In the genomic region with DNA sequence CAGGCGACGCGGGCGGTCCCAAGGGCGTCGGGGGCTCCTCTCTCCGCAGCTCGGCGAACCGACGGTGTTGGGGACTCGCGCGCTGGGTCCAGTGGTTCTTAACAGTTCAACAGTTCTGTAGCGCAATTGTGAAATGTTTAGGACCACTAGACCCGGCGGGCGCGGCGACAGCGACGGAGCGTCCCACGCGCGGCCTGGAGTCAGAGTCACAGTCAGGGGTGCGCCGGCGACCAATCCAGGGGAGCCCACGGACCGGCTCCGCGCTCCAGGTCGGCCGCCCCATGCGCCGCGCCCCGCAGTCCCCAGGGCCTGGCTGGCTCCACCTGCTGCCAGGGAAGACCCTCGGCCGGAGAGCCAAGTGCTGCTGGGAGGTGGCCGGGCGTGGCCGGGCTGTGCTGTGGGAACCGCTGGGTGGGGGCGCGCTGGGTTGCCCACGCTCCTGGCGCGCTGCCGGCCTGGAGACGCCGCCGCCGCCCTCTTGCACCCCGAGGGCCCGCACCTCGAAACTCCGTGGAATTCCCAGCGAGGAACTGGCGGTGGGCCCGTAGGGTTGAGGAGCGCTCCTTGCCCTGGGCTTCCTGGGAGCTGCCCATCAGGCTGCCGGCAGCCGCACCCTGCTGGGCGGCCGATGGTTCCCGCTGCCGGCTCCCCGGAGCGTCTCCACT, we compare ENCODE assay signal across 13 cellular contexts. TPM values are rescaled to one million over a fixed set of nuclear protein-coding genes. Genes with fewer than 3 reads are reported as not detected.
DNase-seq lines count a peak whose midpoint lies in the region; ATAC-seq and TF ChIP-seq lines count a peak whose summit lies in the region.
"Had no signal": no experiment of that assay in that cellular context is flagged by ENCODE, and none has a peak within 500 bp of the region (broad histone marks: within the 10 kb centered on the region; RNA-seq: fewer than 3 reads in every experiment).

No MANE protein-coding gene starts in this region.

- H3K4me1 ChIP-seq in right atrium auricular region: peaks cover 0 to 20% of the 10 kb centered on the region in 2 donors
- peaks cover 0 to 5% of the 10 kb centered on the region in 2 donors for H3K4me1 ChIP-seq in lung (ENCODE audit: control insufficient read depth in 2 of 2, insufficient read depth in 2 of 2, low read length in 2 of 2)

- peak; percentile 53 for DNase-seq in Right ventricle myocardium inferior (ENCODE audit: missing footprints)
- DNase-seq in right atrium auricular region (ENCODE audit: low spot score): no peak
- peak; percentile 55 for DNase-seq in ecto neural progenitor cell (ENCODE audit: low spot score)
- no peak for DNase-seq in lung (ENCODE audit: low spot score)
- no peak for DNase-seq in type B pancreatic cell (ENCODE audit: extremely low spot score, unreplicated experiment)
- no peak for DNase-seq in DMS114 treated with DMSO at 0.1 percent for 48 hours (lab: John Stamatoyannopoulos, UW; ENCODE audit: unreplicated experiment)
- no peak for DNase-seq in CD1c-positive myeloid dendritic cell (ENCODE audit: extremely low spot score)
- DNase-seq: activated CD4-positive, alpha-beta T cell treated with anti-CD3 and anti-CD28 coated beads, Interleukin-2, amount 50 U/mL, for 1 hour; caudate nucleus; NCI-H1436 treated with DMSO at 0.1 percent for 48 hours had no signal

- no peak for ATAC-seq in Right ventricle myocardium inferior
- ATAC-seq in lung (ENCODE audit: insufficient read depth, low FRiP score): peak; percentile 13
- no peak for ATAC-seq in HG03095 (IDR thresholded peaks at IDR 0.05; ENCODE audit: unreplicated experiment)
- ATAC-seq: GM12878 had no signal

- H3K36me3 Mint-ChIP-seq in type B pancreatic cell: no peaks in the 10 kb centered on the region
- H3K36me3 Mint-ChIP-seq: CD8-positive, alpha-beta memory T cell had no signal

- no peaks in the 10 kb centered on the region for H3K4me1 Mint-ChIP-seq in type B pancreatic cell (ENCODE audit: unreplicated experiment)

- H3K27ac ChIP-seq in right atrium auricular region (no peak overlapping the region), lung (ENCODE audit: low read depth in 1 of 2, low read length in 1 of 2) (peak overlapping the region in 1 of 2 donors; percentile 64)

- peaks cover 66% of the 10 kb centered on the region for H3K27me3 Mint-ChIP-seq in type B pancreatic cell

- no peak overlapping the region for H3K27ac Mint-ChIP-seq in type B pancreatic cell
- H3K27ac Mint-ChIP-seq: CD8-positive, alpha-beta memory T cell had no signal

- H3K27me3 ChIP-seq in right atrium auricular region (no peaks in the 10 kb centered on the region), lung (ENCODE audit: control insufficient read depth, insufficient read depth) (peaks cover 5% of the 10 kb centered on the region)

- H3K4me3 ChIP-seq in right atrium auricular region (peak overlapping the region in 1 of 2 donors; percentile 50), lung (peak overlapping the region; percentile 30)
- H3K4me3 ChIP-seq: GM12878 had no signal

- TF ChIP-seq CTCF in right atrium auricular region (IDR thresholded peaks at IDR 0.05) (no peak), lung (IDR thresholded peaks at IDR 0.05; ENCODE audit: control extremely low read depth, extremely low read depth) (no peak), type B pancreatic cell (conservative IDR thresholded peaks at IDR 0.05) (no peak)

- H3K9me3 Mint-ChIP-seq in type B pancreatic cell: no peaks in the 10 kb centered on the region
- H3K9me3 Mint-ChIP-seq: CD8-positive, alpha-beta memory T cell had no signal

- H3K9me3 ChIP-seq in right atrium auricular region (no peaks in the 10 kb centered on the region), lung (ENCODE audit: control insufficient read depth in 2 of 2, insufficient read depth in 1 of 2, low read length in 1 of 2) (peaks cover 0 to 5% of the 10 kb centered on the region in 2 donors)

- peak overlapping the region; percentile 78 for H3K4me3 Mint-ChIP-seq in type B pancreatic cell

- intact Hi-C loops in Right ventricle myocardium inferior (cut with DNase I): no loop called here

- WGBS in lung, 2 donors: 6% methylated on average over 51 to 71 of the region's 71 CpGs

- no peaks in the 10 kb centered on the region for H3K36me3 ChIP-seq in right atrium auricular region
- H3K36me3 ChIP-seq in lung (ENCODE audit: control insufficient read depth in 2 of 2, insufficient read depth in 2 of 2, low read length in 2 of 2): no peaks in the 10 kb centered on the region

RNA-seq across cellular contexts. Expression of gene KIF26A, which starts 20.9 kb away (rescaled TPM):
- total RNA-seq in Right ventricle myocardium inferior: 6.4 TPM
- 10 to 100 TPM in 1 of 2 donors, 1 to 10 TPM in 1; 5.6 to 14.1 TPM for total RNA-seq in right atrium auricular region
- total RNA-seq in lung: 10 to 100 TPM in 1 of 2 donors, 1 to 10 TPM in 1; 6.5 to 11.4 TPM
- polyA plus RNA-seq in lung: 1 to 10 TPM; 2.4 to 2.5 TPM
- 12.9 and 23.4 TPM in 2 replicates for total RNA-seq in type B pancreatic cell (ENCODE audit: low replicate concordance)
- polyA plus RNA-seq: CD8-positive, alpha-beta memory T cell; GM12878 had no signal

RNA-seq across cellular contexts. Expression of gene ASPG, which starts 32.0 kb away (rescaled TPM):
- 27.5 TPM for total RNA-seq in Right ventricle myocardium inferior
- 100 to 1,000 TPM in 1 of 2 donors, 10 to 100 TPM in 1; 78.5 to 161 TPM for total RNA-seq in right atrium auricular region
- 1 to 10 TPM; 4.3 to 4.7 TPM for total RNA-seq in lung
- 1 to 10 TPM in 1 of 2 donors, under 1 TPM in 1; 0.73 to 1.8 TPM for polyA plus RNA-seq in lung
- 0.29 TPM in 1 of 2 replicates, not detected in the other for total RNA-seq in type B pancreatic cell (ENCODE audit: low replicate concordance)
- total RNA-seq: CD8-positive, alpha-beta memory T cell; GM12878 had no signal
- polyA plus RNA-seq: CD8-positive, alpha-beta memory T cell; GM12878 had no signal

Comparison
In these comparisons a context has a peak if more than half of its experiments do, and no peak if none do; other contexts are left out.
1. DNase-seq: peak in Right ventricle myocardium inferior (single experiment) and ecto neural progenitor cell (single experiment); none in right atrium auricular region (single experiment), lung (single experiment), type B pancreatic cell (single experiment), DMS114 treated with DMSO at 0.1 percent for 48 hours (single experiment) and CD1c-positive myeloid dendritic cell (single experiment).